Comparison of ENCODE assay signal across 8 cellular contexts in the genomic region with DNA sequence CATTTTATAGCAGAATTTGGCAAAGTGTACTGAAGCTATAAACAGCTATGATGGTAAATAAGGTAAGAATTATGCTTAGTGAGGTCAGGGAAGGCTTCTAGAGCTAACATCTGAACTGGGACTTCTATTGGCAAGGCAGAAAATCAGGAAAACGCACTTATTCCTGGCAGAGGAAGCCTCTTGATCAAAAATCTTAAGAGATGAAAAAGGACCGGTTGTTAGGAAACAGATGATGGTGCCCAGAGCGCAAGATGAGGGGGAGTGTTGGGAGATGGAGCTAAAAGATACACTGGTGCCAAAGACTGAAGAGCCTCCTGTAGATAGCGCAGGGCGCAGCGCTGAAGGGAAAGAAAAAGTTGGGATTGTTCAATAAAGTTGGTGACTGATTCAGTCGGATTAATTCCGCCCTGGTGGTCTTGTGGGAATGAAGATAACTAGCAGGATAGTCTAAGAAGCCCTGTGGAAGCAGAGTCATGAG. TPM values are rescaled to one million over a fixed set of nuclear protein-coding genes. Genes with fewer than 3 reads are reported as not detected.
DNase-seq lines count a peak whose midpoint lies in the region; ATAC-seq, FAIRE-seq and TF ChIP-seq lines count a peak whose summit lies in the region.

No MANE protein-coding gene starts in this region.

- H3K4me3 ChIP-seq in fibroblast of villous mesenchyme (ENCODE audit: low read depth, low read length), result peak overlapping the region; percentile 80

- H3K9me3 Mint-ChIP-seq in progenitor cell of endocrine pancreas (ENCODE audit: low read depth), result no peaks in the 10 kb centered on the region

- H3K4me3 Mint-ChIP-seq in progenitor cell of endocrine pancreas (ENCODE audit: low read depth), result peak overlapping the region; percentile 91

- H3K27ac Mint-ChIP-seq in progenitor cell of endocrine pancreas, result peak overlapping the region; percentile 81

- no peak for TF ChIP-seq CTCF in VCaP (conservative IDR thresholded peaks at IDR 0.05)
- no peak for TF ChIP-seq CTCF in fibroblast of villous mesenchyme (IDR thresholded peaks at IDR 0.05; ENCODE audit: insufficient read depth, low read depth, low read length)
- no peak for TF ChIP-seq CTCF in progenitor cell of endocrine pancreas (IDR thresholded peaks at IDR 0.05; ENCODE audit: unreplicated experiment)

- H3K36me3 Mint-ChIP-seq in progenitor cell of endocrine pancreas (ENCODE audit: insufficient read depth), result no peaks in the 10 kb centered on the region

- H3K27ac ChIP-seq in VCaP, result peak overlapping the region; percentile 82

- DNase-seq in GM12892 (ENCODE audit: insufficient read length) (peak; percentile 4), fibroblast of villous mesenchyme (ENCODE audit: low read depth) (no peak), progenitor cell of endocrine pancreas (ENCODE audit: low spot score, unreplicated experiment) (no peak), cerebellar nuclear complex (lab: John Stamatoyannopoulos, UW) (no peak), SIG-M5 treated with dmso at 0.1 percent for 504 hours (lab: John Stamatoyannopoulos, UW; ENCODE audit: unreplicated experiment) (no peak), cerebellar cortex (ENCODE audit: low spot score) (no peak)

- no peak for TF ChIP-seq POLR2A in GM12892 (IDR thresholded peaks at IDR 0.05; ENCODE audit: low read depth, low read length)

- FAIRE-seq in GM12892 (lab: Jason Lieb, UNC), result no peak

- H3K4me1 Mint-ChIP-seq in progenitor cell of endocrine pancreas (ENCODE audit: low read depth), result peaks cover 12% of the 10 kb centered on the region

- peaks cover 8% of the 10 kb centered on the region for H3K27me3 Mint-ChIP-seq in progenitor cell of endocrine pancreas

- peak; percentile 2 for ATAC-seq in HG02759 (IDR thresholded peaks at IDR 0.05; ENCODE audit: unreplicated experiment)

RNA-seq across cellular contexts. Expression of a gene that starts 0.6 kb away (rescaled TPM):
- polyA plus RNA-seq in GM12892 (2012; ENCODE audit: missing spikeins), result 30.8 TPM
- total RNA-seq in fibroblast of villous mesenchyme (689 and 855 TPM in 2 replicates), progenitor cell of endocrine pancreas (107 and 111 TPM in 2 replicates)

RNA-seq across cellular contexts. Expression of a gene that starts 37.0 kb away (rescaled TPM):
- not detected for polyA plus RNA-seq in GM12892 (2012; ENCODE audit: missing spikeins)
- total RNA-seq in fibroblast of villous mesenchyme (not detected in 2 replicates), progenitor cell of endocrine pancreas (not detected in 2 replicates)

RNA-seq across cellular contexts. Expression of a gene that starts 53.2 kb away (rescaled TPM):
- polyA plus RNA-seq in GM12892 (2012; ENCODE audit: missing spikeins), result 2.3 TPM
- total RNA-seq in fibroblast of villous mesenchyme (9.9 and 10.6 TPM in 2 replicates), progenitor cell of endocrine pancreas (66.3 and 74.2 TPM in 2 replicates)
